20 cellular contexts compared by ENCODE assay signal in genomic region chr2:191434072-191434471, GRCh38.
"Had no signal": no experiment of that assay in that cellular context is flagged by ENCODE, and none has a peak within 500 bp of the region (broad histone marks: within the 10 kb centered on the region; RNA-seq: fewer than 3 reads in every experiment).

No MANE protein-coding gene starts in this region.

- H3K4me1 ChIP-seq: psoas muscle, right atrium auricular region, thyroid gland, upper lobe of right lung had no signal

- H3K4me1 Mint-ChIP-seq: activated naive CD8-positive, alpha-beta T cell treated with anti-CD3 and anti-CD28 coated beads, Interleukin-2, amount 10 ng/mL, durations not matched to agents 7 days and 5 days; immature natural killer cell; T-helper 17 cell had no signal

- H3K36me3 Mint-ChIP-seq: activated CD4-positive, alpha-beta memory T cell treated with anti-CD3 and anti-CD28 coated beads for 36 hours; activated naive CD8-positive, alpha-beta T cell treated with anti-CD3 and anti-CD28 coated beads, Interleukin-2, amount 10 ng/mL, durations not matched to agents 7 days and 5 days; immature natural killer cell; natural killer cell treated with Interleukin-12 subunit alpha and Interleukin-12 subunit beta and Interleukin-15 and Interleukin-18, amount 100 ng/mL, for 72 hours had no signal

- H3K27ac Mint-ChIP-seq: activated CD4-positive, alpha-beta memory T cell treated with anti-CD3 and anti-CD28 coated beads for 36 hours; activated naive CD4-positive, alpha-beta T cell treated with anti-CD3 and anti-CD28 coated beads for 36 hours; activated naive CD8-positive, alpha-beta T cell treated with anti-CD3 and anti-CD28 coated beads, Interleukin-2, amount 10 ng/mL, durations not matched to agents 7 days and 5 days; dendritic cell treated with granulocyte-macrophage colony-stimulating factor and Interleukin-4, amounts not matched to agents 40 ng/mL and 50 ng/mL, for 4 days; immature natural killer cell; natural killer cell treated with Interleukin-12 subunit alpha and Interleukin-12 subunit beta and Interleukin-15 and Interleukin-18, amount 100 ng/mL, for 72 hours; T-helper 17 cell had no signal

- DNase-seq: activated CD4-positive, alpha-beta memory T cell treated with anti-CD3 and anti-CD28 coated beads for 36 hours; activated CD4-positive, alpha-beta T cell treated with anti-CD3 and anti-CD28 coated beads for 48 hours; activated effector memory CD4-positive, alpha-beta T cell treated with Interleukin-2 at 50 U/mL for 16 hours; activated naive CD4-positive, alpha-beta T cell treated with anti-CD3 and anti-CD28 coated beads for 36 hours; activated naive CD8-positive, alpha-beta T cell treated with anti-CD3 and anti-CD28 coated beads, Interleukin-2, amount 10 ng/mL, durations not matched to agents 7 days and 5 days; activated T-cell treated with anti-CD3 and anti-CD28 coated beads, Interleukin-2, amount 50 U/mL, for 48 hours; amygdala; effector CD4-positive, alpha-beta T cell; foreskin melanocyte; immature natural killer cell; left ventricle myocardium inferior; psoas muscle; stimulated activated CD4-positive, alpha-beta T cell treated with anti-CD3 and anti-CD28 coated beads, Interleukin-4, amount 100 ng/mL, for 24 hours; stimulated activated naive CD8-positive, alpha-beta T cell treated with anti-CD3 and anti-CD28 coated beads, Interleukin-15, Interleukin-2, amounts not matched to agents 100 U/mL and 50 U/mL, for 24 hours; T-helper 17 cell; thyroid gland; upper lobe of right lung had no signal

- H3K36me3 ChIP-seq: left ventricle myocardium inferior, right atrium auricular region, thyroid gland, upper lobe of right lung had no signal

- H3K4me3 Mint-ChIP-seq: activated CD4-positive, alpha-beta memory T cell treated with anti-CD3 and anti-CD28 coated beads for 36 hours; activated naive CD4-positive, alpha-beta T cell treated with anti-CD3 and anti-CD28 coated beads for 36 hours; activated naive CD8-positive, alpha-beta T cell treated with anti-CD3 and anti-CD28 coated beads, Interleukin-2, amount 10 ng/mL, durations not matched to agents 7 days and 5 days; dendritic cell treated with granulocyte-macrophage colony-stimulating factor and Interleukin-4, amounts not matched to agents 40 ng/mL and 50 ng/mL, for 4 days; immature natural killer cell; natural killer cell treated with Interleukin-12 subunit alpha and Interleukin-12 subunit beta and Interleukin-15 and Interleukin-18, amount 100 ng/mL, for 72 hours; T-helper 17 cell had no signal

- H3K27me3 ChIP-seq: right atrium auricular region, thyroid gland, upper lobe of right lung had no signal

- H3K9me3 Mint-ChIP-seq: activated CD4-positive, alpha-beta memory T cell treated with anti-CD3 and anti-CD28 coated beads for 36 hours; activated naive CD4-positive, alpha-beta T cell treated with anti-CD3 and anti-CD28 coated beads for 36 hours; dendritic cell treated with granulocyte-macrophage colony-stimulating factor and Interleukin-4, amounts not matched to agents 40 ng/mL and 50 ng/mL, for 4 days; immature natural killer cell; natural killer cell treated with Interleukin-12 subunit alpha and Interleukin-12 subunit beta and Interleukin-15 and Interleukin-18, amount 100 ng/mL, for 72 hours had no signal

- H3K9me3 ChIP-seq: psoas muscle, thyroid gland, upper lobe of right lung had no signal

- ATAC-seq: natural killer cell treated with Interleukin-12 subunit alpha and Interleukin-12 subunit beta and Interleukin-15 and Interleukin-18, amount 100 ng/mL, for 72 hours; psoas muscle; stimulated activated naive CD8-positive, alpha-beta T cell treated with anti-CD3 and anti-CD28 coated beads, Interleukin-15, Interleukin-2, amounts not matched to agents 100 U/mL and 50 U/mL, for 24 hours; T-helper 17 cell; upper lobe of right lung had no signal

- H3K27ac ChIP-seq: left ventricle myocardium inferior, psoas muscle, right atrium auricular region, thyroid gland, upper lobe of right lung had no signal

- H3K4me3 ChIP-seq: left ventricle myocardium inferior, psoas muscle, right atrium auricular region, thyroid gland, upper lobe of right lung had no signal

- H3K27me3 Mint-ChIP-seq: activated naive CD8-positive, alpha-beta T cell treated with anti-CD3 and anti-CD28 coated beads, Interleukin-2, amount 10 ng/mL, durations not matched to agents 7 days and 5 days; dendritic cell treated with granulocyte-macrophage colony-stimulating factor and Interleukin-4, amounts not matched to agents 40 ng/mL and 50 ng/mL, for 4 days had no signal
